ENCODE assay signal across 8 cellular contexts in genomic region chr17:19377602-19378415, GRCh38. TPM values are rescaled to one million over a fixed set of nuclear protein-coding genes. Genes with fewer than 3 reads are reported as not detected.
A peak's percentile ranks its signal among the peaks of the same experiment; 100 is the strongest.
DNase-seq lines count a peak whose midpoint lies in the region; ATAC-seq and TF ChIP-seq lines count a peak whose summit lies in the region.

No MANE protein-coding gene starts in this region.

- H3K4me1 ChIP-seq in adrenal gland (replicated peaks in 1 of 2) = peaks cover 9 to 18% of the 10 kb centered on the region in 2 donors
- H3K4me1 ChIP-seq in parathyroid adenoma = peaks cover 7% of the 10 kb centered on the region
- peaks cover 0 to 47% (median 13%) of the 10 kb centered on the region in 4 donors for H3K4me1 ChIP-seq in tibial nerve

- TF ChIP-seq POLR2A in adrenal gland (IDR thresholded peaks at IDR 0.05) (peak; percentile 46 to 87), tibial nerve (IDR thresholded peaks at IDR 0.05) (peak; percentile 80 to 88)

- H2AFZ ChIP-seq in parathyroid adenoma = peak overlapping the region; percentile 92

- DNase-seq in GM13976 (ENCODE audit: low spot score) (peak; percentile 100), NCI-H1436 treated with DMSO at 0.1 percent for 48 hours (lab: John Stamatoyannopoulos, UW) (peak; percentile 100), T follicular helper cell (ENCODE audit: low read depth) (peak; percentile 83), adrenal gland (peak; percentile 98 to 99 (median 99)), cardiac septum (ENCODE audit: low spot score) (peak; percentile 100), tibial nerve (ENCODE audit: low spot score in 2 of 2) (peak; percentile 90 to 94)

- ATAC-seq in HG02852 (IDR thresholded peaks at IDR 0.05; ENCODE audit: unreplicated experiment) = peak; percentile 92

- H3K36me3 ChIP-seq in adrenal gland (replicated peaks in 1 of 2) (peaks cover 0 to 35% of the 10 kb centered on the region in 2 donors), parathyroid adenoma (ENCODE audit: control insufficient read depth, insufficient read depth, low read length) (no peaks in the 10 kb centered on the region), tibial nerve (peaks cover 2 to 40% (median 26%) of the 10 kb centered on the region in 3 donors)

- H3K9me3 ChIP-seq in adrenal gland (replicated peaks in 1 of 3) (no peaks in the 10 kb centered on the region), parathyroid adenoma (ENCODE audit: control insufficient read depth, low read length) (no peaks in the 10 kb centered on the region), tibial nerve (no peaks in the 10 kb centered on the region)

- peak overlapping the region; percentile 71 for H3K4me2 ChIP-seq in parathyroid adenoma (ENCODE audit: low read length)

- peak; percentile 85 to 96 for TF ChIP-seq EP300 in tibial nerve (IDR thresholded peaks at IDR 0.05)

- TF ChIP-seq CTCF in GM13976 (IDR thresholded peaks at IDR 0.05; ENCODE audit: borderline replicate concordance, control extremely low read depth, extremely low read depth, insufficient read depth, missing control alignments) (no peak), adrenal gland (IDR thresholded peaks at IDR 0.05) (no peak), parathyroid adenoma (IDR thresholded peaks at IDR 0.05) (peak; percentile 26), tibial nerve (IDR thresholded peaks at IDR 0.05) (peak in 2 of 5 experiments; percentile 26 to 44)

- peak overlapping the region; percentile 70 for H3K9ac ChIP-seq in parathyroid adenoma

- H3K27ac ChIP-seq in adrenal gland = peak overlapping the region; percentile 91 to 99 (median 98)
- H3K27ac ChIP-seq in parathyroid adenoma = peak overlapping the region; percentile 93
- H3K27ac ChIP-seq in tibial nerve = peak overlapping the region; percentile 87 to 99 (median 94)

- intact Hi-C loops in adrenal gland (cut with DNase I) = no loop called here
- intact Hi-C loops in cardiac septum (cut with DNase I) = loop anchor here (10.0 kb wide), 1 partner anchor 267 kb away; the partner anchor contains the start of gene ALDH3A2

- WGBS in adrenal gland, 4 donors = 0 to 1% (median 0%) methylated on average over 15 to 67 of the region's 67 CpGs
- 0 to 1% methylated on average over 30 to 42 of the region's 67 CpGs for WGBS in tibial nerve, 2 donors

- H3K79me2 ChIP-seq in parathyroid adenoma = peaks cover 2% of the 10 kb centered on the region

- in situ Hi-C loops in GM13976 (cut with MboI; ENCODE audit: low sequenced_read_pairs, unreplicated experiment) = no loop called here

- H3K27me3 ChIP-seq in adrenal gland = no peaks in the 10 kb centered on the region
- H3K27me3 ChIP-seq in parathyroid adenoma (ENCODE audit: control insufficient read depth, insufficient read depth, low read length) = no peaks in the 10 kb centered on the region
- no peaks in the 10 kb centered on the region for H3K27me3 ChIP-seq in tibial nerve

- H3K4me3 ChIP-seq in adrenal gland (peak overlapping the region; percentile 29 to 98 (median 70)), parathyroid adenoma (ENCODE audit: low read depth, low read length) (peak overlapping the region; percentile 90), tibial nerve (peak overlapping the region; percentile 66 to 87 (median 81))

RNA-seq across cellular contexts. Expression of gene MAPK7, which starts 0.5 kb away (rescaled TPM):
- total RNA-seq in adrenal gland (100 to 1,000 TPM in 1 of 8 donors, 10 to 100 TPM in 7; 37.4 to 223 (median 48.3) TPM), cardiac septum (17.5 TPM), tibial nerve (10 to 100 TPM; 29.5 to 62.4 (median 39.3) TPM)
- 10 to 100 TPM; 22.6 to 41.3 (median 26.8) TPM for polyA plus RNA-seq in adrenal gland

RNA-seq across cellular contexts. Expression of gene MFAP4, which starts 9.2 kb away (rescaled TPM):
- total RNA-seq in adrenal gland = 10 to 100 TPM; 24.1 to 84.5 (median 29.9) TPM
- 10 to 100 TPM; 36.8 to 53.6 (median 40.1) TPM for polyA plus RNA-seq in adrenal gland
- 46.2 TPM for total RNA-seq in cardiac septum
- total RNA-seq in tibial nerve = 100 to 1,000 TPM in 1 of 4 donors, 10 to 100 TPM in 3; 30.6 to 131 (median 53.4) TPM

RNA-seq across cellular contexts. Expression of gene B9D1, which starts 15.3 kb away (rescaled TPM):
- 10 to 100 TPM; 19.3 to 67.7 (median 30.1) TPM for total RNA-seq in adrenal gland
- 10 to 100 TPM; 24.7 to 56.4 (median 37.2) TPM for polyA plus RNA-seq in adrenal gland
- 9.7 TPM for total RNA-seq in cardiac septum
- 10 to 100 TPM; 21.6 to 65.4 (median 43.4) TPM for total RNA-seq in tibial nerve

RNA-seq across cellular contexts. Expression of gene RNF112, which starts 33.2 kb away (rescaled TPM):
- total RNA-seq in adrenal gland = 1 to 10 TPM in 5 of 8 donors, under 1 TPM in 2, not detected in 1; 0.88 to 4.6 (median 2.0) TPM
- polyA plus RNA-seq in adrenal gland = 10 to 100 TPM in 1 of 3 donors, 1 to 10 TPM in 2; 2.8 to 35.6 (median 6.4) TPM
- 2.5 TPM for total RNA-seq in cardiac septum
- 1 to 10 TPM in 3 of 4 donors, under 1 TPM in 1; 0.44 to 2.5 (median 1.8) TPM for total RNA-seq in tibial nerve

Comparison
In these comparisons a context has a peak if more than half of its experiments do, and no peak if none do; other contexts are left out.
1. Peak in every context shown above with its lines: DNase-seq, ATAC-seq, H3K4me3 ChIP-seq and H3K27ac ChIP-seq.